8 cellular contexts compared by ENCODE assay signal in the genomic region with DNA sequence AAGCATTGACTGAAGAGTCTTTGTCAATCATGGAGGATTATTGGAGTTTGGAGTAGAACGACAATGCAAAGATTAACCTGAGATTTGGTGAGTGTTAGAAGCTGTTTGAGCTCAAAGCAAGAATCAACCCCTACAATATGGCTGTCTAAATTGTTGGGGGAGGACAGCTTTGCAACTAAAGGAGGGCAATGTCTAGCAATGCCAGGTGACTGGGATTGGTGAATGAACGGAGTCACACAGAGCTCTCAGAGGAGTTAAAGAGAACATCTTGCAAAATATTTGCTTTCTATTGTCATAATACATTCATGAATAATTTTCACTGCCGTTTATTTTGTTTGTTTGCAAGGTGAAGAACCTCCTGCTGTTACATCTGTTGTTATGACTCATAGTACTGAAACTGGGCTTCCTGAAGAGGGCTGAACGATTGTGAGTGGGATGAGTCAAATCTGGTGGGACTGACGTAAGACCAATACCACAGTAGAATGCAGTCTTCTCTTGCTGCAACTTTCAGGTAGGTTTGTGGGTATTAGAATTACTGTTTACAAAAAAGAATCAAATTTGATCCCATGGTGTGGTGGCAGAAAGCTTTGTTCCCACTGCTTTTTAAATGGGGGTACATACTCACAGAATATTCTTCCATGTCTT.
A peak's percentile ranks its signal among the peaks of the same experiment; 100 is the strongest.
DNase-seq lines count a peak whose midpoint lies in the region; ATAC-seq and TF ChIP-seq lines count a peak whose summit lies in the region.

No MANE protein-coding gene starts in this region.

- POLR2A ChIA-PET in SK-N-SH (lab: Yijun Ruan, JAX), result no interaction called here

- H3K9ac ChIP-seq in SK-N-SH, result no peak overlapping the region

- no peak for TF ChIP-seq EP300 in SK-N-SH (IDR thresholded peaks at IDR 0.05; ENCODE audit: borderline replicate concordance in 1 of 2, low read depth in 1 of 2, low read length in 1 of 2)

- H3K36me3 ChIP-seq in SK-N-SH (replicated peaks in 1 of 2; ENCODE audit: control insufficient read depth in 1 of 2, insufficient read depth in 2 of 2, low read length in 1 of 2) (peaks cover 0 to 14% of the 10 kb centered on the region in 2 experiments), SJSA1 (no peaks in the 10 kb centered on the region), prostate gland (no peaks in the 10 kb centered on the region)

- CTCF ChIA-PET in SK-N-SH (lab: Yijun Ruan, JAX), result no interaction called here

- no peaks in the 10 kb centered on the region for H3K9me3 ChIP-seq in SK-N-SH
- H3K9me3 ChIP-seq in SJSA1 (replicated peaks), result no peaks in the 10 kb centered on the region
- H3K9me3 ChIP-seq in prostate gland, result no peaks in the 10 kb centered on the region

- no peak for TF ChIP-seq POLR2A in prostate gland (IDR thresholded peaks at IDR 0.05)

- H3F3A ChIP-seq in SK-N-SH (replicated peaks; ENCODE audit: insufficient read depth), result peaks cover 3% of the 10 kb centered on the region

- no peak overlapping the region for H3K4me2 ChIP-seq in SK-N-SH

- no peaks in the 10 kb centered on the region for H3K79me2 ChIP-seq in SK-N-SH (ENCODE audit: insufficient read depth)

- no peak overlapping the region for H2AFZ ChIP-seq in SK-N-SH (ENCODE audit: low read depth)

- no peak for TF ChIP-seq RAD21 in SK-N-SH (IDR thresholded peaks at IDR 0.05; ENCODE audit: low read length)

- no peak overlapping the region for H3K4me3 ChIP-seq in SK-N-SH (ENCODE audit: low read depth in 2 of 2, low read length in 1 of 2)
- no peak overlapping the region for H3K4me3 ChIP-seq in SJSA1
- no peak overlapping the region for H3K4me3 ChIP-seq in prostate gland

- WGBS in SK-N-SH (ENCODE audit: low lambda C conversion rate), result 44% methylated on average over 5 of the region's 5 CpGs
- WGBS in prostate gland, result 79% methylated on average over 5 of the region's 5 CpGs

- H3K4me1 ChIP-seq in SK-N-SH (ENCODE audit: control insufficient read depth in 1 of 2, insufficient read depth in 2 of 2, low read depth in 1 of 2, low read length in 1 of 2), result peaks cover 6 to 14% of the 10 kb centered on the region in 2 experiments; a peak in 3 of 4 replicates
- peaks cover 51% of the 10 kb centered on the region for H3K4me1 ChIP-seq in SJSA1 (replicated peaks)
- H3K4me1 ChIP-seq in prostate gland (replicated peaks), result no peaks in the 10 kb centered on the region

- no peaks in the 10 kb centered on the region for H3K9me2 ChIP-seq in SK-N-SH

- intact Hi-C loops in prostate gland (cut with DNase I), result no loop called here

- no peak for TF ChIP-seq CTCF in SK-N-SH (IDR thresholded peaks at IDR 0.05)
- no peak for TF ChIP-seq CTCF in prostate gland (IDR thresholded peaks at IDR 0.05)

- ATAC-seq in SK-N-SH treated with all-trans-retinoic acid at 6 μM for 48 hours, result no peak
- ATAC-seq in GM21515 (IDR thresholded peaks at IDR 0.05; ENCODE audit: unreplicated experiment), result peak; percentile 96
- peak; percentile 92 for ATAC-seq in HG03575 (IDR thresholded peaks at IDR 0.05; ENCODE audit: extremely low read depth, insufficient number of reproducible peaks, low FRiP score, unreplicated experiment)

- DNase-seq in SK-N-SH (no peak), SJSA1 (ENCODE audit: low read depth in 1 of 2, low spot score in 2 of 2) (peak; percentile 56 to 69), inferior parietal cortex (ENCODE audit: extremely low spot score) (peak; percentile 32), prostate gland (ENCODE audit: low spot score) (no peak), retina (no peak)

- H4K20me1 ChIP-seq in SK-N-SH (ENCODE audit: insufficient read depth), result no peaks in the 10 kb centered on the region

- no peaks in the 10 kb centered on the region for H3K27me3 ChIP-seq in SK-N-SH (ENCODE audit: insufficient read depth)
- no peaks in the 10 kb centered on the region for H3K27me3 ChIP-seq in SJSA1 (replicated peaks)
- H3K27me3 ChIP-seq in prostate gland (replicated peaks; ENCODE audit: insufficient read depth), result no peaks in the 10 kb centered on the region

- H3K27ac ChIP-seq in SK-N-SH (ENCODE audit: low read depth in 2 of 2, low read length in 1 of 2) (no peak overlapping the region), SJSA1 (peak overlapping the region; percentile 86), prostate gland (no peak overlapping the region)

TF ChIP-seq in SK-N-SH, 30 proteins besides CTCF, POLR2A, EP300 and RAD21 (continues in another document):
- TF ChIP-seq TAF1 (IDR thresholded peaks at IDR 0.05; ENCODE audit: borderline replicate concordance, low read depth, low read length), result no peak
- peak; percentile 17; the same call in 1 of the 2 replicates for TF ChIP-seq FOSL2 (IDR thresholded peaks at IDR 0.05; ENCODE audit: borderline replicate concordance, low read depth)
- TF ChIP-seq, protein P1, sequence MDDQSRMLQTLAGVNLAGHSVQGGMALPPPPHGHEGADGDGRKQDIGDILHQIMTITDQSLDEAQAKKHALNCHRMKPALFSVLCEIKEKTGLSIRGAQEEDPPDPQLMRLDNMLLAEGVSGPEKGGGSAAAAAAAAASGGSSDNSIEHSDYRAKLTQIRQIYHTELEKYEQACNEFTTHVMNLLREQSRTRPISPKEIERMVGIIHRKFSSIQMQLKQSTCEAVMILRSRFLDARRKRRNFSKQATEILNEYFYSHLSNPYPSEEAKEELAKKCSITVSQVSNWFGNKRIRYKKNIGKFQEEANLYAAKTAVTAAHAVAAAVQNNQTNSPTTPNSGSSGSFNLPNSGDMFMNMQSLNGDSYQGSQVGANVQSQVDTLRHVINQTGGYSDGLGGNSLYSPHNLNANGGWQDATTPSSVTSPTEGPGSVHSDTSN (IDR thresholded peaks at IDR 0.05), result no peak
- TF ChIP-seq, protein P2, sequence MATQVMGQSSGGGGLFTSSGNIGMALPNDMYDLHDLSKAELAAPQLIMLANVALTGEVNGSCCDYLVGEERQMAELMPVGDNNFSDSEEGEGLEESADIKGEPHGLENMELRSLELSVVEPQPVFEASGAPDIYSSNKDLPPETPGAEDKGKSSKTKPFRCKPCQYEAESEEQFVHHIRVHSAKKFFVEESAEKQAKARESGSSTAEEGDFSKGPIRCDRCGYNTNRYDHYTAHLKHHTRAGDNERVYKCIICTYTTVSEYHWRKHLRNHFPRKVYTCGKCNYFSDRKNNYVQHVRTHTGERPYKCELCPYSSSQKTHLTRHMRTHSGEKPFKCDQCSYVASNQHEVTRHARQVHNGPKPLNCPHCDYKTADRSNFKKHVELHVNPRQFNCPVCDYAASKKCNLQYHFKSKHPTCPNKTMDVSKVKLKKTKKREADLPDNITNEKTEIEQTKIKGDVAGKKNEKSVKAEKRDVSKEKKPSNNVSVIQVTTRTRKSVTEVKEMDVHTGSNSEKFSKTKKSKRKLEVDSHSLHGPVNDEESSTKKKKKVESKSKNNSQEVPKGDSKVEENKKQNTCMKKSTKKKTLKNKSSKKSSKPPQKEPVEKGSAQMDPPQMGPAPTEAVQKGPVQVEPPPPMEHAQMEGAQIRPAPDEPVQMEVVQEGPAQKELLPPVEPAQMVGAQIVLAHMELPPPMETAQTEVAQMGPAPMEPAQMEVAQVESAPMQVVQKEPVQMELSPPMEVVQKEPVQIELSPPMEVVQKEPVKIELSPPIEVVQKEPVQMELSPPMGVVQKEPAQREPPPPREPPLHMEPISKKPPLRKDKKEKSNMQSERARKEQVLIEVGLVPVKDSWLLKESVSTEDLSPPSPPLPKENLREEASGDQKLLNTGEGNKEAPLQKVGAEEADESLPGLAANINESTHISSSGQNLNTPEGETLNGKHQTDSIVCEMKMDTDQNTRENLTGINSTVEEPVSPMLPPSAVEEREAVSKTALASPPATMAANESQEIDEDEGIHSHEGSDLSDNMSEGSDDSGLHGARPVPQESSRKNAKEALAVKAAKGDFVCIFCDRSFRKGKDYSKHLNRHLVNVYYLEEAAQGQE (IDR thresholded peaks at IDR 0.05; ENCODE audit: low read depth, low read length), result no peak
- TF ChIP-seq ELF1 (IDR thresholded peaks at IDR 0.05), result no peak

TF ChIP-seq in SK-N-SH treated with all-trans-retinoic acid at 6 μM for 48 hours, 23 proteins besides CTCF, POLR2A, EP300 and RAD21 (continues in another document):
- TF ChIP-seq ZFP30 (CRISPR knock-in tag; IDR thresholded peaks at IDR 0.05) (no peak), ZNF565 (CRISPR knock-in tag; conservative IDR thresholded peaks at IDR 0.05; ENCODE audit: low read depth) (no peak), ISL1 (CRISPR knock-in tag; IDR thresholded peaks at IDR 0.05) (no peak), SNAI2 (CRISPR knock-in tag; IDR thresholded peaks at IDR 0.05) (no peak), PPARA (CRISPR knock-in tag; IDR thresholded peaks at IDR 0.05; ENCODE audit: borderline replicate concordance) (no peak), ZNF8 (CRISPR knock-in tag; IDR thresholded peaks at IDR 0.05) (no peak), OSR1 (CRISPR knock-in tag; IDR thresholded peaks at IDR 0.05) (no peak), RARB (CRISPR knock-in tag; IDR thresholded peaks at IDR 0.05) (no peak), BACH2 (CRISPR knock-in tag; IDR thresholded peaks at IDR 0.05; ENCODE audit: borderline replicate concordance) (no peak), CSDC2 (CRISPR knock-in tag; IDR thresholded peaks at IDR 0.05) (no peak)
- TF ChIP-seq, protein P3, sequence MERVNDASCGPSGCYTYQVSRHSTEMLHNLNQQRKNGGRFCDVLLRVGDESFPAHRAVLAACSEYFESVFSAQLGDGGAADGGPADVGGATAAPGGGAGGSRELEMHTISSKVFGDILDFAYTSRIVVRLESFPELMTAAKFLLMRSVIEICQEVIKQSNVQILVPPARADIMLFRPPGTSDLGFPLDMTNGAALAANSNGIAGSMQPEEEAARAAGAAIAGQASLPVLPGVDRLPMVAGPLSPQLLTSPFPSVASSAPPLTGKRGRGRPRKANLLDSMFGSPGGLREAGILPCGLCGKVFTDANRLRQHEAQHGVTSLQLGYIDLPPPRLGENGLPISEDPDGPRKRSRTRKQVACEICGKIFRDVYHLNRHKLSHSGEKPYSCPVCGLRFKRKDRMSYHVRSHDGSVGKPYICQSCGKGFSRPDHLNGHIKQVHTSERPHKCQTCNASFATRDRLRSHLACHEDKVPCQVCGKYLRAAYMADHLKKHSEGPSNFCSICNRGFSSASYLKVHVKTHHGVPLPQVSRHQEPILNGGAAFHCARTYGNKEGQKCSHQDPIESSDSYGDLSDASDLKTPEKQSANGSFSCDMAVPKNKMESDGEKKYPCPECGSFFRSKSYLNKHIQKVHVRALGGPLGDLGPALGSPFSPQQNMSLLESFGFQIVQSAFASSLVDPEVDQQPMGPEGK (CRISPR knock-in tag; IDR thresholded peaks at IDR 0.05; ENCODE audit: borderline replicate concordance), result no peak
- TF ChIP-seq, protein P4, sequence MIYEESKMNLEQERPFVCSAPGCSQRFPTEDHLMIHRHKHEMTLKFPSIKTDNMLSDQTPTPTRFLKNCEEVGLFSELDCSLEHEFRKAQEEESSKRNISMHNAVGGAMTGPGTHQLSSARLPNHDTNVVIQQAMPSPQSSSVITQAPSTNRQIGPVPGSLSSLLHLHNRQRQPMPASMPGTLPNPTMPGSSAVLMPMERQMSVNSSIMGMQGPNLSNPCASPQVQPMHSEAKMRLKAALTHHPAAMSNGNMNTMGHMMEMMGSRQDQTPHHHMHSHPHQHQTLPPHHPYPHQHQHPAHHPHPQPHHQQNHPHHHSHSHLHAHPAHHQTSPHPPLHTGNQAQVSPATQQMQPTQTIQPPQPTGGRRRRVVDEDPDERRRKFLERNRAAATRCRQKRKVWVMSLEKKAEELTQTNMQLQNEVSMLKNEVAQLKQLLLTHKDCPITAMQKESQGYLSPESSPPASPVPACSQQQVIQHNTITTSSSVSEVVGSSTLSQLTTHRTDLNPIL (CRISPR knock-in tag; IDR thresholded peaks at IDR 0.05; ENCODE audit: low read depth), result no peak

Comparison
In these comparisons a context has a peak if more than half of its experiments do, and no peak if none do; other contexts are left out.
1. DNase-seq: peak in SJSA1 (2 of 2) and inferior parietal cortex (single experiment); none in SK-N-SH (single experiment), prostate gland (single experiment) and retina (single experiment).